22 cellular contexts compared by ENCODE assay signal in the genomic region with DNA sequence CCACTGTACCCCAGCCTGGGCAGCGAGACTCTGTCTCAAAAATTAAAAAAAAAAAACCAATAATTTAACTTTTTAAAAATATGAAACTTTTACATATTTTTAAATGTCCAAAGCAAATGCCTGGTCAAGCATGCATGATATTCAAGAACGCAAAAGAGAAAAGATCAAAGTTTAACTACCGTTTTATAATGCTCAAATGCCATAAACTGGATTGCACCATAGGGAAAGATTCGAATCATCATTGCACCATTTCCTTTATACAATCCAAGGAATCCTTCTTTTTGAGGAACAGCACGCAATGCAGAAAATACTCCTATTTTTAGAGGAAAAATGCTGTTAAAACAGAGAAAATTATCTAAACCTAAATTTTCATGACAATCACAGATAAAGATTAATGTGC.
"Had no signal": no experiment of that assay in that cellular context is flagged by ENCODE, and none has a peak within 500 bp of the region (broad histone marks: within the 10 kb centered on the region; RNA-seq: fewer than 3 reads in every experiment).

No MANE protein-coding gene starts in this region.

- H3K36me3 ChIP-seq: ovary had no signal

- H3K27me3 ChIP-seq: dorsolateral prefrontal cortex, ovary, sigmoid colon, tibial nerve, upper lobe of left lung had no signal

- H3K9me3 ChIP-seq: lower lobe of right lung, ovary, psoas muscle, sigmoid colon, thoracic aorta, tibial nerve, upper lobe of left lung had no signal

- H3K4me3 ChIP-seq: dorsolateral prefrontal cortex, lower lobe of right lung, ovary, psoas muscle, sigmoid colon, skin epidermis, thoracic aorta, tibial nerve, upper lobe of left lung had no signal

- H3K4me1 ChIP-seq: lower lobe of right lung, psoas muscle, sigmoid colon, tibial nerve, upper lobe of left lung had no signal

- DNase-seq: dorsolateral prefrontal cortex; effector CD4-positive, alpha-beta T cell; hypothalamus; immature natural killer cell; islet precursor cell; kidney glomerular epithelial cell; left ventricle myocardium superior; lower lobe of right lung; natural killer cell; occipital lobe; ovary; posterior cingulate gyrus; psoas muscle; right cardiac atrium; sigmoid colon; stimulated activated CD4-positive, alpha-beta T cell treated with anti-CD3 and anti-CD28 coated beads, Interleukin-15, amount 100 ng/mL, for 24 hours; stimulated activated CD4-positive, alpha-beta T cell treated with anti-CD3 and anti-CD28 coated beads, Interleukin-2, amount 100 ng/mL, for 48 hours; stimulated activated naive B cell treated with anti-CD40 and anti-IgM and Interleukin-4, amounts not matched to agents 10 μg/mL and 1 μg/mL and 100 μg/mL, for 72 hours; upper lobe of left lung had no signal

- H3K27ac ChIP-seq: dorsolateral prefrontal cortex, lower lobe of right lung, ovary, psoas muscle, sigmoid colon, skin epidermis, thoracic aorta, tibial nerve, upper lobe of left lung had no signal

- ATAC-seq: left ventricle myocardium superior; lower lobe of right lung; natural killer cell; psoas muscle; right cardiac atrium; stimulated activated naive B cell treated with anti-CD40 and anti-IgM and Interleukin-4, amounts not matched to agents 10 μg/mL and 1 μg/mL and 100 μg/mL, for 72 hours had no signal
